Comparison of ENCODE assay signal across 20 cellular contexts in genomic region chr1:109327285-109327684, GRCh38. TPM values are rescaled to one million over a fixed set of nuclear protein-coding genes. Genes with fewer than 3 reads are reported as not detected.
A peak's percentile ranks its signal among the peaks of the same experiment; 100 is the strongest.
DNase-seq lines count a peak whose midpoint lies in the region; ATAC-seq and TF ChIP-seq lines count a peak whose summit lies in the region.
"Had no signal": no experiment of that assay in that cellular context is flagged by ENCODE, and none has a peak within 500 bp of the region (broad histone marks: within the 10 kb centered on the region; RNA-seq: fewer than 3 reads in every experiment).

No MANE protein-coding gene starts in this region.

- intact Hi-C loops in colonic mucosa (cut with DNase I) (no loop called here), lower lobe of right lung (cut with DNase I) (no loop called here)

- no peak overlapping the region for H3K27ac ChIP-seq in HEK293 (ENCODE audit: extremely low read depth, low read depth, low read length)
- peak overlapping the region; percentile 84 for H3K27ac ChIP-seq in caudate nucleus (ENCODE audit: low read depth, low read length)
- peak overlapping the region; percentile 51 for H3K27ac ChIP-seq in temporal lobe (ENCODE audit: low read depth, low read length)
- H3K27ac ChIP-seq in colonic mucosa = no peak overlapping the region
- H3K27ac ChIP-seq in lower lobe of right lung = no peak overlapping the region
- H3K27ac ChIP-seq: A549; BLaER1 treated with 17β-estradiol and CSF1 and Interleukin-3, amounts not matched to agents 10 nM and 100 nM had no signal

- POLR2A ChIA-PET in HEK293 (lab: Yijun Ruan, JAX) = no interaction called here

- no peak overlapping the region for H3K4me3 ChIP-seq in HEK293 (ENCODE audit: low read depth, low read length)
- H3K4me3 ChIP-seq in colonic mucosa = no peak overlapping the region
- H3K4me3 ChIP-seq in lower lobe of right lung = no peak overlapping the region
- H3K4me3 ChIP-seq: A549; BLaER1 treated with 17β-estradiol and CSF1 and Interleukin-3, amounts not matched to agents 10 nM and 100 nM had no signal

- DNase-seq in caudate nucleus (lab: John Stamatoyannopoulos, UW) = peak in 39 of 61 donors; percentile 2 to 91 (median 51)
- DNase-seq in left lobe of liver (ENCODE audit: low spot score) = peak; percentile 6
- no peak for DNase-seq in colonic mucosa
- DNase-seq in lower lobe of right lung = no peak
- no peak for DNase-seq in activated CD4-positive, alpha-beta T cell treated with anti-CD3 and anti-CD28 coated beads for 1 hour
- DNase-seq: Calu3; CD8-positive, alpha-beta T cell; GOT3; KG1; MV-4-11; NCI-H1694 treated with DMSO at 0.1 percent for 48 hours; NCI-H2107; NCI-H510A; NCI-H748 treated with DMSO at 0.1 percent for 48 hours; OCI-M1; SHP77 had no signal

- no peaks in the 10 kb centered on the region for H3K27me3 ChIP-seq in colonic mucosa
- H3K27me3 ChIP-seq in lower lobe of right lung (ENCODE audit: low read depth) = no peaks in the 10 kb centered on the region
- H3K27me3 ChIP-seq: BLaER1 treated with 17β-estradiol and CSF1 and Interleukin-3, amounts not matched to agents 10 nM and 100 nM had no signal

- H3K36me3 ChIP-seq in HEK293 (ENCODE audit: control insufficient read depth in 2 of 2, insufficient read depth in 1 of 2, low read length in 2 of 2) (peaks cover 17 to 77% of the 10 kb centered on the region in 2 experiments), colonic mucosa (peaks cover 5% of the 10 kb centered on the region), lower lobe of right lung (peaks cover 90% of the 10 kb centered on the region)

- H3K4me1 ChIP-seq in HEK293 (ENCODE audit: control insufficient read depth, insufficient read depth, low read length) (no peaks in the 10 kb centered on the region), colonic mucosa (no peaks in the 10 kb centered on the region), lower lobe of right lung (no peaks in the 10 kb centered on the region)
- H3K4me1 ChIP-seq: A549; BLaER1 treated with 17β-estradiol and CSF1 and Interleukin-3, amounts not matched to agents 10 nM and 100 nM had no signal

- ATAC-seq in left lobe of liver (no peak), lower lobe of right lung (no peak)
- ATAC-seq: A549; CD8-positive, alpha-beta T cell had no signal

- TF ChIP-seq CTCF in HEK293 (tag by site-specific recombination; IDR thresholded peaks at IDR 0.05) (no peak), colonic mucosa (IDR thresholded peaks at IDR 0.05) (no peak), lower lobe of right lung (IDR thresholded peaks at IDR 0.05) (no peak)

- CTCF ChIA-PET in HEK293 (lab: Yijun Ruan, JAX) = interaction anchor here (0.6 to 0.8 kb wide), 2 partner anchors 50 to 72 kb away, joined by 3 to 6 read pairs; no protein-coding TSS in a partner anchor

- no peak overlapping the region for H3K9ac ChIP-seq in colonic mucosa (ENCODE audit: low read depth in 2 of 2, low read length in 2 of 2)
- H3K9ac ChIP-seq: BLaER1 treated with 17β-estradiol and CSF1 and Interleukin-3, amounts not matched to agents 10 nM and 100 nM had no signal

- H3K9me3 ChIP-seq in HEK293 (ENCODE audit: control insufficient read depth, insufficient read depth, low read depth, low read length) (no peaks in the 10 kb centered on the region), colonic mucosa (no peaks in the 10 kb centered on the region), lower lobe of right lung (peaks cover 17% of the 10 kb centered on the region)

TF ChIP-seq in HEK293, 187 proteins besides CTCF, POLR2A, EP300 and RAD21:
- TF ChIP-seq ZFHX2 (tag by site-specific recombination; conservative IDR thresholded peaks at IDR 0.05) = 0 out of 2 replicates have a peak, but pooled peaks have one; percentile 14
- TF ChIP-seq WT1 (tag by site-specific recombination; IDR thresholded peaks at IDR 0.05) = no peak

RNA-seq across cellular contexts. Expression of gene MYBPHL, which starts 20.5 kb away (rescaled TPM):
- total RNA-seq in left lobe of liver = not detected
- not detected for total RNA-seq in temporal lobe
- not detected for total RNA-seq in colonic mucosa
- total RNA-seq in lower lobe of right lung = 2.8 TPM
- total RNA-seq: Calu3; CD8-positive, alpha-beta T cell had no signal

RNA-seq across cellular contexts. Expression of gene PSRC1, which starts 44.3 kb away (rescaled TPM):
- total RNA-seq in left lobe of liver = 0.63 TPM
- 6.9 TPM for total RNA-seq in temporal lobe
- 10 to 100 TPM in 1 of 2 donors, 1 to 10 TPM in 1; 6.5 to 36.0 TPM for total RNA-seq in colonic mucosa
- total RNA-seq in lower lobe of right lung = 4.2 TPM
- total RNA-seq: CD8-positive, alpha-beta T cell had no signal

Comparison
In these comparisons a context has a peak if more than half of its experiments do, and no peak if none do; other contexts are left out.
1. H3K27ac ChIP-seq: peak in caudate nucleus (single experiment) and temporal lobe (single experiment); none in HEK293 (single experiment), colonic mucosa (single experiment) and lower lobe of right lung (single experiment).
2. DNase-seq: peak in caudate nucleus (39 of 61) and left lobe of liver (single experiment); none in colonic mucosa (single experiment), lower lobe of right lung (single experiment) and activated CD4-positive, alpha-beta T cell treated with anti-CD3 and anti-CD28 coated beads for 1 hour (single experiment).